ENCODE assay signal across 8 cellular contexts in genomic region chr11:134412508-134413333, GRCh38.
DNase-seq lines count a peak whose midpoint lies in the region; TF ChIP-seq lines count a peak whose summit lies in the region.

No MANE protein-coding gene starts in this region.

- H3K4me1 ChIP-seq in endocrine pancreas (ENCODE audit: control insufficient read depth, insufficient read depth, low read length) (no peaks in the 10 kb centered on the region), neuron (ENCODE audit: insufficient read depth, low read length) (peaks cover 43% of the 10 kb centered on the region)

- H3K9ac ChIP-seq in SK-N-MC (ENCODE audit: insufficient read length) (no peak overlapping the region), endocrine pancreas (ENCODE audit: control insufficient read depth, insufficient read depth, low read length) (peak overlapping the region; percentile 38)

- H2AFZ ChIP-seq in neuron (ENCODE audit: low read depth, low read length), result peak overlapping the region; percentile 82

- DNase-seq in GM20000 (ENCODE audit: low spot score) (peak; percentile 48), SK-N-MC (ENCODE audit: low read depth, low spot score) (no peak), NCI-H2171 (lab: John Stamatoyannopoulos, UW) (no peak), cerebellar nuclear complex (lab: John Stamatoyannopoulos, UW) (no peak), HuH-7 (ENCODE audit: low spot score) (no peak), NOMO-1 (lab: John Stamatoyannopoulos, UW; ENCODE audit: unreplicated experiment in 2 of 2) (no peak)

- no peaks in the 10 kb centered on the region for H3K9me3 ChIP-seq in SK-N-MC (ENCODE audit: low read depth, low read length)
- H3K9me3 ChIP-seq in endocrine pancreas (ENCODE audit: control insufficient read depth, low read length), result no peaks in the 10 kb centered on the region
- no peaks in the 10 kb centered on the region for H3K9me3 ChIP-seq in neuron (ENCODE audit: low read length)

- no peaks in the 10 kb centered on the region for H3K27me3 ChIP-seq in endocrine pancreas (ENCODE audit: control insufficient read depth, insufficient read depth, low read length)
- H3K27me3 ChIP-seq in neuron (ENCODE audit: insufficient read depth, low read length), result no peaks in the 10 kb centered on the region

- H3K27ac ChIP-seq in SK-N-MC, result no peak overlapping the region

- H3K36me3 ChIP-seq in SK-N-MC (ENCODE audit: insufficient read depth, low read length) (no peaks in the 10 kb centered on the region), endocrine pancreas (ENCODE audit: control insufficient read depth, insufficient read depth, low read length) (no peaks in the 10 kb centered on the region), neuron (ENCODE audit: insufficient read depth, low read length) (no peaks in the 10 kb centered on the region)

- peak overlapping the region; percentile 66 for H3K4me3 ChIP-seq in SK-N-MC
- no peak overlapping the region for H3K4me3 ChIP-seq in endocrine pancreas (ENCODE audit: control insufficient read depth, insufficient read depth, low read length)
- peak overlapping the region; percentile 46 for H3K4me3 ChIP-seq in neuron (ENCODE audit: low read length)

- no peak for TF ChIP-seq CTCF in GM20000 (IDR thresholded peaks at IDR 0.05; ENCODE audit: extremely low read depth, missing control alignments)
